Comparison of ENCODE assay signal across 1 cellular context in genomic region chr1:2239384-2239985, GRCh38.
TF ChIP-seq lines count a peak whose summit lies in the region.

No MANE protein-coding gene starts in this region.

TF ChIP-seq in SK-N-SH treated with all-trans-retinoic acid at 6 μM for 48 hours, 23 proteins besides CTCF, POLR2A, EP300 and RAD21 (continued from another document):
- no peak for TF ChIP-seq POU6F1 (CRISPR knock-in tag; IDR thresholded peaks at IDR 0.05; ENCODE audit: borderline replicate concordance, low read depth)
- TF ChIP-seq ARNTL (CRISPR knock-in tag; IDR thresholded peaks at IDR 0.05; ENCODE audit: borderline replicate concordance, low read depth) = no peak
- TF ChIP-seq ZC3H10 (CRISPR knock-in tag; IDR thresholded peaks at IDR 0.05) = no peak
- no peak for TF ChIP-seq ZFP3 (CRISPR knock-in tag; IDR thresholded peaks at IDR 0.05)
